Comparison of ENCODE assay signal across 1 cellular context in genomic region chr12:23884909-23885308, GRCh38.
TF ChIP-seq lines count a peak whose summit lies in the region.

No MANE protein-coding gene starts in this region.

TF ChIP-seq in GM12878, 131 proteins besides CTCF, POLR2A, EP300 and RAD21 (continued from another document):
- TF ChIP-seq SMC3 (IDR thresholded peaks at IDR 0.05; ENCODE audit: borderline replicate concordance, low read length) (no peak), IKZF2 (IDR thresholded peaks at IDR 0.05) (no peak), BCLAF1 (IDR thresholded peaks at IDR 0.05) (no peak), ZNF24 (IDR thresholded peaks at IDR 0.05) (no peak), IRF4 (IDR thresholded peaks at IDR 0.05; ENCODE audit: low read depth, low read length) (no peak), SIN3A (IDR thresholded peaks at IDR 0.05; ENCODE audit: low read depth, low read length) (no peak), KDM1A (IDR thresholded peaks at IDR 0.05; ENCODE audit: borderline replicate concordance) (no peak), MLLT1 (IDR thresholded peaks at IDR 0.05) (no peak), SREBF2 (IDR thresholded peaks at IDR 0.05; ENCODE audit: low read length) (no peak)
